ENCODE assay signal across 1 cellular context in genomic region chr3:55491296-55491816, GRCh38.
TF ChIP-seq lines count a peak whose summit lies in the region.

No MANE protein-coding gene starts in this region.

TF ChIP-seq in HEK293, 187 proteins besides CTCF, POLR2A, EP300 and RAD21 (continued from another document):
- TF ChIP-seq ZBTB11 (tag by site-specific recombination; conservative IDR thresholded peaks at IDR 0.05; ENCODE audit: low read depth): 0 out of 2 replicates have a peak, but pooled peaks have one; percentile 15
- TF ChIP-seq ZNF211 (tag by site-specific recombination; IDR thresholded peaks at IDR 0.05; ENCODE audit: low read depth): no peak
